In the genomic region with DNA sequence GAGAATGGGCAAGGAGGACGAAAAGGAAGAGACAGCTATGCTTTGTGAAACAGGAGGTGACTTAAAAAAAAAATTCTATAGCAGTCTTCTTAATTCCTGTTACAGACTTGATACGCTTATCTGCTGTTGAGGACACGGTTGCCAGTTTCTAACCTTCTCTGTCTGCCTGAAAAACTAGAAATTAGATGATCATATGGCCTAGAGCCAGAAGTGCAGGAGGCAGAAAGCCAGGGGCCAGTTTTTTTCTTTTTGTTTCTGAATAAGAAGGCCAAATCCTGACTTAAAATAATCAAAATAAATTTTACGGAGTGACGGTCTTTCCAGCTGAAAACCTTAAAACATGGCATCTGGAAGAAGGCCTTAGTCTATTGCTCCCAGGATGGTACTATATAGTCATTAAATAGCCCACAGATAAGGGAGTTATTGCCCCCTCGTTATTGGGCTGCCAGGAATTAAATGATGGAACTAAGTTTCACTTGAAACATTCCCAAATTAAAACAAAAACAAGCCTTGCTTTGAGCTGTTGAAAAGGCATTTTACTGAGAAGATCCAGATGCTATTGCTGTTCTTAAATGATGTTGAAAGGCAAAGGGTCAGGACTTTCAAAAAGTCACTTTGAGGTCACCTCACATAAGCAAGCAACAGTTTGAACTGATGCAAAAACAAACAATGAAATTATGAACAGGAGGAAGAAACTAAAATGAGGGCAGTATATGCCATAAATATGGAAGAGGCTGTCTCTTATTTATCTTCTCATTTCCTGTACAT, we compare ENCODE assay signal across 8 cellular contexts. TPM values are rescaled to one million over a fixed set of nuclear protein-coding genes. Genes with fewer than 3 reads are reported as not detected.
DNase-seq lines count a peak whose midpoint lies in the region; ATAC-seq and TF ChIP-seq lines count a peak whose summit lies in the region.

No MANE protein-coding gene starts in this region.

- no peak for ATAC-seq in activated T-helper 17 cell treated with anti-CD3 and anti-CD28 coated beads, Interleukin-2, amount 50 U/mL, for 72 hours (replicated peaks)
- no peak for ATAC-seq in stimulated activated naive B cell treated with anti-CD40 and anti-IgM and Interleukin-4, amounts not matched to agents 10 μg/mL and 1 μg/mL and 100 μg/mL, for 72 hours (replicated peaks)
- ATAC-seq in HG02571 (IDR thresholded peaks at IDR 0.05; ENCODE audit: unreplicated experiment), result no peak

- H3K36me3 Mint-ChIP-seq in activated T-helper 17 cell treated with anti-CD3 and anti-CD28 coated beads, Interleukin-2, amount 50 U/mL, for 72 hours (ENCODE audit: low read depth), result peaks cover 26% of the 10 kb centered on the region
- H3K36me3 Mint-ChIP-seq in glutamatergic neuron (ENCODE audit: unreplicated experiment), result no peaks in the 10 kb centered on the region
- H3K36me3 Mint-ChIP-seq in stimulated activated naive B cell treated with anti-CD40 and anti-IgM and Interleukin-4, amounts not matched to agents 10 μg/mL and 1 μg/mL and 100 μg/mL, for 72 hours, result peaks cover 3 to 18% of the 10 kb centered on the region in 2 donors

- H3K4me3 Mint-ChIP-seq in activated T-helper 17 cell treated with anti-CD3 and anti-CD28 coated beads, Interleukin-2, amount 50 U/mL, for 72 hours, result peak overlapping the region; percentile 77
- H3K4me3 Mint-ChIP-seq in glutamatergic neuron (ENCODE audit: unreplicated experiment), result peak overlapping the region; percentile 92
- H3K4me3 Mint-ChIP-seq in stimulated activated naive B cell treated with anti-CD40 and anti-IgM and Interleukin-4, amounts not matched to agents 10 μg/mL and 1 μg/mL and 100 μg/mL, for 72 hours, result peak overlapping the region; percentile 58 to 70

- no peaks in the 10 kb centered on the region for H3K27me3 Mint-ChIP-seq in activated T-helper 17 cell treated with anti-CD3 and anti-CD28 coated beads, Interleukin-2, amount 50 U/mL, for 72 hours
- peaks cover 3% of the 10 kb centered on the region for H3K27me3 Mint-ChIP-seq in glutamatergic neuron (ENCODE audit: unreplicated experiment)
- H3K27me3 Mint-ChIP-seq in stimulated activated naive B cell treated with anti-CD40 and anti-IgM and Interleukin-4, amounts not matched to agents 10 μg/mL and 1 μg/mL and 100 μg/mL, for 72 hours, result no peaks in the 10 kb centered on the region

- no peak for TF ChIP-seq CTCF in glutamatergic neuron (IDR thresholded peaks at IDR 0.05; ENCODE audit: partially characterized antibody, unreplicated experiment)

- H3K4me1 Mint-ChIP-seq in activated T-helper 17 cell treated with anti-CD3 and anti-CD28 coated beads, Interleukin-2, amount 50 U/mL, for 72 hours, result peaks cover 17% of the 10 kb centered on the region
- peaks cover 11% of the 10 kb centered on the region for H3K4me1 Mint-ChIP-seq in glutamatergic neuron (ENCODE audit: low read depth, unreplicated experiment)
- H3K4me1 Mint-ChIP-seq in stimulated activated naive B cell treated with anti-CD40 and anti-IgM and Interleukin-4, amounts not matched to agents 10 μg/mL and 1 μg/mL and 100 μg/mL, for 72 hours, result peaks cover 16 to 17% of the 10 kb centered on the region in 2 donors

- H3K9me3 Mint-ChIP-seq in activated T-helper 17 cell treated with anti-CD3 and anti-CD28 coated beads, Interleukin-2, amount 50 U/mL, for 72 hours, result no peaks in the 10 kb centered on the region
- H3K9me3 Mint-ChIP-seq in glutamatergic neuron (ENCODE audit: unreplicated experiment), result peaks cover 4% of the 10 kb centered on the region
- no peaks in the 10 kb centered on the region for H3K9me3 Mint-ChIP-seq in stimulated activated naive B cell treated with anti-CD40 and anti-IgM and Interleukin-4, amounts not matched to agents 10 μg/mL and 1 μg/mL and 100 μg/mL, for 72 hours

- H3K27ac Mint-ChIP-seq in activated T-helper 17 cell treated with anti-CD3 and anti-CD28 coated beads, Interleukin-2, amount 50 U/mL, for 72 hours, result peak overlapping the region; percentile 58
- peak overlapping the region; percentile 96 for H3K27ac Mint-ChIP-seq in glutamatergic neuron (ENCODE audit: unreplicated experiment)
- no peak overlapping the region for H3K27ac Mint-ChIP-seq in stimulated activated naive B cell treated with anti-CD40 and anti-IgM and Interleukin-4, amounts not matched to agents 10 μg/mL and 1 μg/mL and 100 μg/mL, for 72 hours

- peak; percentile 41 for DNase-seq in DMS79 treated with DMSO at 0.1 percent for 48 hours (lab: John Stamatoyannopoulos, UW)
- DNase-seq in DMS79 (lab: John Stamatoyannopoulos, UW), result no peak
- DNase-seq in glutamatergic neuron, result no peak
- no peak for DNase-seq in stimulated activated naive B cell treated with anti-CD40 and anti-IgM and Interleukin-4, amounts not matched to agents 10 μg/mL and 1 μg/mL and 100 μg/mL, for 72 hours
- no peak for DNase-seq in anterior cingulate cortex (lab: John Stamatoyannopoulos, UW)
- DNase-seq in SK-N-DZ (ENCODE audit: low spot score), result no peak

RNA-seq across cellular contexts. Expression of a gene that starts 1.9 kb away (rescaled TPM):
- 10 to 100 TPM; 13.8 to 17.6 TPM for total RNA-seq in activated T-helper 17 cell treated with anti-CD3 and anti-CD28 coated beads, Interleukin-2, amount 50 U/mL, for 72 hours
- 25.2 TPM for total RNA-seq in glutamatergic neuron (ENCODE audit: unreplicated experiment)
- 13.8 and 15.7 TPM in 2 replicates for polyA plus RNA-seq in SK-N-DZ (2014; cell fraction: cytosol; rRNA removed)
- polyA plus RNA-seq in SK-N-DZ (2014; cell fraction: nucleus; rRNA removed), result 17.7 and 20.6 TPM in 2 replicates

RNA-seq across cellular contexts. Expression of a gene that starts 29.7 kb away (rescaled TPM):
- 10 to 100 TPM; 55.5 to 76.2 TPM for total RNA-seq in activated T-helper 17 cell treated with anti-CD3 and anti-CD28 coated beads, Interleukin-2, amount 50 U/mL, for 72 hours
- total RNA-seq in glutamatergic neuron (ENCODE audit: unreplicated experiment), result 30.1 TPM
- 34.4 and 43.1 TPM in 2 replicates for polyA plus RNA-seq in SK-N-DZ (2014; cell fraction: cytosol; rRNA removed)
- 18.0 and 28.8 TPM in 2 replicates for polyA plus RNA-seq in SK-N-DZ (2014; cell fraction: nucleus; rRNA removed)
